ENCODE assay signal across 12 cellular contexts in the genomic region with DNA sequence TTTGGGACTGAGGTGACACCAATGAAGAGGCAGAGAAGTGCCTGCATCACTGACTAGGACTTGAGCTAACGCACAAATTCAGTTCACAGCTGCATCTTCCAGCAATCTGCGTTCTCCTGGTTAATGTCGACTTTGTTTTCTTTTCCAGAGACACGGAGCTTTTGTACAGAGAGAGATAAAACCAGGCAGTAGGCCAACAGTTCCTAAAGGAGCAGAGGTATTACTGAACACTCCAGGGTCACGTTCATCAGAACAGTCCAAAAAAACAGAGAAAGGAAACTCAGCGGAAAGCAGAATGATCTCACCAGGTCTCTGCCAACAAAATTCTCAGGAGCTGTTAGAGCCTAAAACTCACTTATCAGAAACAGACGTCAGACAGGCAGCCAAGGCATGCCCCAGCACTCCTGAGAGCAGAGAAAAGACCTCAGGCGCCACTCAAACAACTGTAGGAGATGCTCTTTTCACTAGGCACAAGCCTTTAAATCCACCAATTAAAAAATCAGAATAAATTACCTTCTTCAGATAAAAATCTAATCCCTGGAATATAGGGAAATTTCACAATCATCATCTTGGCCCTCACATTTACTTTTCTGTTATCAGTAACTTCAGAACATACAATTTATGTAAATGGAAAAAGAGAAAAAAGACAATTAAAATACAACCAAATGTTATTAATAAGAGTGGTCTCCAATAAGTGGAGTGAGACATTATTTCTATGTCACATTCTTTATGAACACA.
DNase-seq lines count a peak whose midpoint lies in the region; ATAC-seq and TF ChIP-seq lines count a peak whose summit lies in the region.
"Had no signal": no experiment of that assay in that cellular context is flagged by ENCODE, and none has a peak within 500 bp of the region (broad histone marks: within the 10 kb centered on the region; RNA-seq: fewer than 3 reads in every experiment).

No MANE protein-coding gene starts in this region.

- H3K9me3 Mint-ChIP-seq in chondrocyte (ENCODE audit: low read depth), result peaks cover 7% of the 10 kb centered on the region

- H3K4me3 Mint-ChIP-seq in chondrocyte (ENCODE audit: unreplicated experiment), result peak overlapping the region; percentile 61
- H3K4me3 Mint-ChIP-seq: immature natural killer cell; stimulated activated memory B cell treated with anti-CD40 and anti-IgM and Interleukin-4, amounts not matched to agents 10 μg/mL and 1 μg/mL and 100 μg/mL, for 72 hours had no signal

- no peaks in the 10 kb centered on the region for H3K9me3 ChIP-seq in left lung

- no peaks in the 10 kb centered on the region for H3K27me3 ChIP-seq in left lung

- peaks cover 8% of the 10 kb centered on the region for H3K4me1 Mint-ChIP-seq in chondrocyte (ENCODE audit: low read depth)
- H3K4me1 Mint-ChIP-seq: immature natural killer cell; stimulated activated memory B cell treated with anti-CD40 and anti-IgM and Interleukin-4, amounts not matched to agents 10 μg/mL and 1 μg/mL and 100 μg/mL, for 72 hours had no signal

- peaks cover 0 to 7% of the 10 kb centered on the region in 2 donors for H3K4me1 ChIP-seq in left lung

- H3K36me3 Mint-ChIP-seq in chondrocyte (ENCODE audit: low read depth), result peaks cover 2% of the 10 kb centered on the region
- H3K36me3 Mint-ChIP-seq: stimulated activated memory B cell treated with anti-CD40 and anti-IgM and Interleukin-4, amounts not matched to agents 10 μg/mL and 1 μg/mL and 100 μg/mL, for 72 hours had no signal

- H3K27me3 Mint-ChIP-seq in chondrocyte (ENCODE audit: low read depth), result no peaks in the 10 kb centered on the region

- ATAC-seq in left lung (peak; percentile 71), GM21717 (IDR thresholded peaks at IDR 0.05; ENCODE audit: unreplicated experiment) (no peak), GM21367 (IDR thresholded peaks at IDR 0.05; ENCODE audit: unreplicated experiment) (no peak)
- ATAC-seq: GM12878; stimulated activated memory B cell treated with anti-CD40 and anti-IgM and Interleukin-4, amounts not matched to agents 10 μg/mL and 1 μg/mL and 100 μg/mL, for 72 hours had no signal

- H3K4me3 ChIP-seq in left lung, result no peak overlapping the region
- H3K4me3 ChIP-seq: GM12878 had no signal

- H3K27ac Mint-ChIP-seq in chondrocyte (ENCODE audit: unreplicated experiment), result peak overlapping the region; percentile 78
- H3K27ac Mint-ChIP-seq: immature natural killer cell; stimulated activated memory B cell treated with anti-CD40 and anti-IgM and Interleukin-4, amounts not matched to agents 10 μg/mL and 1 μg/mL and 100 μg/mL, for 72 hours had no signal

- intact Hi-C loops in left lung (cut with DNase I), result no loop called here

- DNase-seq in LHCN-M2 (ENCODE audit: low read depth) (peak; percentile 40), chondrocyte (ENCODE audit: low spot score) (no peak), left lung (no peak), superior temporal gyrus (ENCODE audit: extremely low spot score) (peak; percentile 73), T1000 (lab: John Stamatoyannopoulos, UW) (no peak)
- no peak for DNase-seq in activated CD4-positive, CD25-positive, alpha-beta regulatory T cell (lab: John Stamatoyannopoulos, UW)
- DNase-seq: activated T-cell treated with anti-CD3 and anti-CD28 coated beads, Interleukin-2, amount 50 U/mL, for 48 hours; immature natural killer cell had no signal

- no peaks in the 10 kb centered on the region for H3K36me3 ChIP-seq in left lung

- TF ChIP-seq CTCF in chondrocyte (IDR thresholded peaks at IDR 0.05) (no peak), left lung (IDR thresholded peaks at IDR 0.05) (no peak)

- H3K27ac ChIP-seq in left lung, result peak overlapping the region; percentile 14 to 49

Comparison
In these comparisons a context has a peak if more than half of its experiments do, and no peak if none do; other contexts are left out.
1. DNase-seq: peak in LHCN-M2 (single experiment) and superior temporal gyrus (single experiment); none in chondrocyte (single experiment), left lung (0 of 2), activated CD4-positive, CD25-positive, alpha-beta regulatory T cell (0 of 4) and T1000 (single experiment).